In genomic region chr6:12528171-12528570, GRCh38 we compare ENCODE assay signal across 25 cellular contexts.
DNase-seq lines count a peak whose midpoint lies in the region; ATAC-seq and TF ChIP-seq lines count a peak whose summit lies in the region.
"Had no signal": no experiment of that assay in that cellular context is flagged by ENCODE, and none has a peak within 500 bp of the region (broad histone marks: within the 10 kb centered on the region; RNA-seq: fewer than 3 reads in every experiment).

No MANE protein-coding gene starts in this region.

- CTCF ChIA-PET in PC-3 (lab: Charles Lee): interaction anchor here (0.5 kb wide), 1 partner anchor 26 kb away, joined by 3 read pairs; no protein-coding TSS in a partner anchor

- no peaks in the 10 kb centered on the region for H4K20me1 ChIP-seq in PC-3 (ENCODE audit: low read length)

- DNase-seq in PC-3 (no peak), amniotic epithelial cell (ENCODE audit: low read depth) (peak; percentile 62), NOMO-1 treated with dmso at 0.1 percent for 144 hours (lab: John Stamatoyannopoulos, UW; ENCODE audit: unreplicated experiment) (no peak)
- no peak for DNase-seq in stimulated activated CD4-positive, alpha-beta T cell treated with anti-CD3 and anti-CD28 coated beads, Interleukin-4, amount 100 ng/mL, for 4 hours
- DNase-seq: activated CD4-positive, alpha-beta T cell treated with anti-CD3 and anti-CD28 coated beads, Interleukin-2, amount 50 U/mL, for 1 hour; activated naive CD8-positive, alpha-beta T cell treated with anti-CD3 and anti-CD28 coated beads, Interleukin-2, amount 50 U/mL, for 24 hours; activated T-cell treated with anti-CD3 and anti-CD28 coated beads, Interleukin-2, amount 50 U/mL, for 4 hours; C1 segment of cervical spinal cord; cerebellar nuclear complex; NCI-H1092; NCI-H1694 treated with DMSO at 0.1 percent for 48 hours; NCI-H510A; psoas muscle; stimulated activated CD4-positive, alpha-beta T cell treated with anti-CD3 and anti-CD28 coated beads, Interleukin-1b, Interleukin-23, amount 100 ng/mL, for 48 hours; upper lobe of left lung had no signal

- POLR2A ChIA-PET in PC-3 (lab: Charles Lee; ENCODE audit: unreplicated experiment): no interaction called here

- intact Hi-C loops in PC-3 (cut with micrococcal nuclease): no loop called here

- no peaks in the 10 kb centered on the region for H3K9me2 ChIP-seq in PC-3 (replicated peaks; ENCODE audit: low read length)

- BruUV-seq in PC-3 (replicated peaks; lab: Mats Ljungman, UMichigan): no TSS peak

- peak overlapping the region; percentile 37; the same call in 1 of the 2 replicates for H2AFZ ChIP-seq in PC-3 (ENCODE audit: low read length)

- no peak overlapping the region for H3K4me3 ChIP-seq in PC-3 (ENCODE audit: low read length)
- no peak overlapping the region for H3K4me3 ChIP-seq in mesodermal cell (ENCODE audit: extremely low read depth, insufficient read depth, low read length, poor library complexity, severe bottlenecking)
- H3K4me3 ChIP-seq in stomach smooth muscle (ENCODE audit: low read length in 2 of 2): no peak overlapping the region
- H3K4me3 ChIP-seq: GM12878, lung, psoas muscle, skin epidermis, upper lobe of left lung had no signal

- no peaks in the 10 kb centered on the region for H3K36me3 ChIP-seq in PC-3 (ENCODE audit: low read depth, low read length)
- no peaks in the 10 kb centered on the region for H3K36me3 ChIP-seq in mesodermal cell (ENCODE audit: control insufficient read depth, insufficient read depth, low read length)
- H3K36me3 ChIP-seq in stomach smooth muscle (ENCODE audit: control insufficient read depth in 2 of 2, insufficient read depth in 2 of 2, low read length in 2 of 2): no peaks in the 10 kb centered on the region
- H3K36me3 ChIP-seq: neutrophil, upper lobe of left lung had no signal

- no peaks in the 10 kb centered on the region for H3F3A ChIP-seq in PC-3 (ENCODE audit: low read length, unreplicated experiment)

- no peak overlapping the region for H3K9ac ChIP-seq in PC-3 (ENCODE audit: low read length)
- no peak overlapping the region for H3K9ac ChIP-seq in stomach smooth muscle (ENCODE audit: low read length in 2 of 2)

- H3K27me3 ChIP-seq in PC-3 (ENCODE audit: low read length) (no peaks in the 10 kb centered on the region), stomach smooth muscle (ENCODE audit: control insufficient read depth in 1 of 2, insufficient read depth in 2 of 2, low read length in 2 of 2) (no peaks in the 10 kb centered on the region)
- H3K27me3 ChIP-seq: neutrophil, upper lobe of left lung had no signal

- H3K4me1 ChIP-seq in PC-3 (ENCODE audit: insufficient read depth, low read length) (no peaks in the 10 kb centered on the region), mesodermal cell (ENCODE audit: control insufficient read depth, insufficient read depth, low read length, poor library complexity, severe bottlenecking) (peaks cover 21% of the 10 kb centered on the region), stomach smooth muscle (ENCODE audit: control insufficient read depth, insufficient read depth, low read length) (no peaks in the 10 kb centered on the region)
- H3K4me1 ChIP-seq: psoas muscle had no signal

- no peak for TF ChIP-seq CTCF in PC-3 (conservative IDR thresholded peaks at IDR 0.05; ENCODE audit: low read depth, low read length)

- no peaks in the 10 kb centered on the region for H3K9me3 ChIP-seq in PC-3 (ENCODE audit: low read length)
- peaks cover 14% of the 10 kb centered on the region for H3K9me3 ChIP-seq in mesodermal cell (ENCODE audit: control insufficient read depth, low read length)
- peaks cover 0 to 3% of the 10 kb centered on the region in 2 donors for H3K9me3 ChIP-seq in stomach smooth muscle (ENCODE audit: control insufficient read depth in 2 of 2, low read length in 2 of 2)
- H3K9me3 ChIP-seq: Caco-2, neutrophil, psoas muscle, upper lobe of left lung had no signal

- ATAC-seq in PC-3: no peak
- ATAC-seq in GM21381 (IDR thresholded peaks at IDR 0.05; ENCODE audit: unreplicated experiment): no peak
- ATAC-seq: activated naive CD8-positive, alpha-beta T cell treated with anti-CD3 and anti-CD28 coated beads, Interleukin-2, amount 50 U/mL, for 24 hours; activated T-cell treated with anti-CD3 and anti-CD28 coated beads, Interleukin-2, amount 50 U/mL, for 4 hours; GM12878; psoas muscle; Right ventricle myocardium inferior; WTC11 had no signal

- H3K4me2 ChIP-seq in PC-3 (ENCODE audit: low read length): no peak overlapping the region

- no peaks in the 10 kb centered on the region for H3K79me2 ChIP-seq in PC-3 (ENCODE audit: low read length)

- 79 to 83% methylated on average over 2 to 4 of the region's 5 CpGs for WGBS in mesodermal cell (ENCODE audit: insufficient coverage in 2 of 2), 2 experiments

- no peak overlapping the region for H3K27ac ChIP-seq in PC-3 (ENCODE audit: low read length)
- H3K27ac ChIP-seq in mesodermal cell (ENCODE audit: low read depth, low read length, severe bottlenecking): peak overlapping the region; percentile 85
- peak overlapping the region; percentile 26 for H3K27ac ChIP-seq in stomach smooth muscle (ENCODE audit: low read length)
- H3K27ac ChIP-seq: neutrophil, psoas muscle, skin epidermis had no signal
